13 cellular contexts compared by ENCODE assay signal in genomic region chr9:102587231-102587630, GRCh38.
DNase-seq lines count a peak whose midpoint lies in the region.
"Had no signal": no experiment of that assay in that cellular context is flagged by ENCODE, and none has a peak within 500 bp of the region (broad histone marks: within the 10 kb centered on the region; RNA-seq: fewer than 3 reads in every experiment).

No MANE protein-coding gene starts in this region.

- no peaks in the 10 kb centered on the region for H3K79me1 ChIP-seq in mesenchymal stem cell (replicated peaks; ENCODE audit: low read length, poor library complexity, severe bottlenecking)

- H4K91ac ChIP-seq in mesenchymal stem cell (ENCODE audit: low read length), result no peak overlapping the region

- no peak overlapping the region for H3K4me3 ChIP-seq in Karpas-422 (ENCODE audit: low read length)
- H3K4me3 ChIP-seq in mesenchymal stem cell (ENCODE audit: insufficient read depth in 1 of 2, low read depth in 1 of 2, low read length in 2 of 2), result no peak overlapping the region

- H3K36me3 ChIP-seq in Karpas-422 (ENCODE audit: insufficient read depth, low read length) (no peaks in the 10 kb centered on the region), mesenchymal stem cell (ENCODE audit: control insufficient read depth in 1 of 2, insufficient read depth in 2 of 2, low read depth in 1 of 2, low read length in 2 of 2) (no peaks in the 10 kb centered on the region)

- no peak overlapping the region for H3K23ac ChIP-seq in mesenchymal stem cell (ENCODE audit: low read length in 2 of 2)

- H2BK15ac ChIP-seq in mesenchymal stem cell (ENCODE audit: low read depth, poor library complexity, severe bottlenecking), result no peak overlapping the region

- H3K4me1 ChIP-seq in Karpas-422 (ENCODE audit: low read length), result no peaks in the 10 kb centered on the region
- H3K4me1 ChIP-seq in mesenchymal stem cell (ENCODE audit: control insufficient read depth, insufficient read depth, low read depth, low read length), result no peaks in the 10 kb centered on the region

- H2BK5ac ChIP-seq in mesenchymal stem cell (ENCODE audit: low read depth, low read length, poor library complexity, severe bottlenecking), result no peak overlapping the region

- H2BK120ac ChIP-seq in mesenchymal stem cell (ENCODE audit: low read depth, low read length), result no peak overlapping the region

- no peak overlapping the region for H3K4ac ChIP-seq in mesenchymal stem cell (ENCODE audit: low read depth in 1 of 2, low read length in 2 of 2)

- no peak overlapping the region for H3K14ac ChIP-seq in mesenchymal stem cell (ENCODE audit: low read length in 2 of 2)

- no peak overlapping the region for H4K8ac ChIP-seq in mesenchymal stem cell (ENCODE audit: low read length)

- H3K27me3 ChIP-seq in Karpas-422 (ENCODE audit: low read length) (no peaks in the 10 kb centered on the region), mesenchymal stem cell (ENCODE audit: control insufficient read depth in 1 of 2, insufficient read depth in 1 of 2, low read length in 2 of 2) (no peaks in the 10 kb centered on the region)

- H3K9me3 ChIP-seq in Karpas-422 (ENCODE audit: low read length) (peaks cover 22% of the 10 kb centered on the region), mesenchymal stem cell (ENCODE audit: control insufficient read depth, low read length) (no peaks in the 10 kb centered on the region)

- H3K4me2 ChIP-seq in Karpas-422 (ENCODE audit: low read depth, low read length, poor library complexity, severe bottlenecking), result peak overlapping the region; percentile 7
- no peak overlapping the region for H3K4me2 ChIP-seq in mesenchymal stem cell (ENCODE audit: low read length, poor library complexity, severe bottlenecking)

- no peaks in the 10 kb centered on the region for H4K20me1 ChIP-seq in Karpas-422 (ENCODE audit: insufficient read depth, low read depth, low read length)

- DNase-seq in DMS153 (lab: John Stamatoyannopoulos, UW), result peak; percentile 5
- no peak for DNase-seq in DMS153 treated with DMSO at 0.1 percent for 48 hours (lab: John Stamatoyannopoulos, UW; ENCODE audit: unreplicated experiment)
- no peak for DNase-seq in Karpas-422
- DNase-seq in NCI-H748 (lab: John Stamatoyannopoulos, UW; ENCODE audit: unreplicated experiment), result peak; percentile 90
- peak; percentile 10 to 70 for DNase-seq in SHP77 (lab: John Stamatoyannopoulos, UW)
- no peak for DNase-seq in HUDEP-2 (lab: John Stamatoyannopoulos, UW; ENCODE audit: unreplicated experiment in 76 of 76)
- no peak for DNase-seq in activated CD4-positive, CD25-positive, alpha-beta regulatory T cell (lab: John Stamatoyannopoulos, UW)
- DNase-seq in mesenchymal stem cell, result no peak
- DNase-seq: CD8-positive, alpha-beta T cell; NK-92 treated with Interleukin-12 subunit alpha and Interleukin-12 subunit beta, amount 100 ng/mL, for 24 hours; OCI-M1; T-helper 17 cell had no signal

- no peaks in the 10 kb centered on the region for H3K9me2 ChIP-seq in Karpas-422 (replicated peaks; ENCODE audit: insufficient read depth, low read length)

- H2BK12ac ChIP-seq in mesenchymal stem cell (ENCODE audit: low read length in 2 of 2), result no peak overlapping the region

- no peak overlapping the region for H2AK5ac ChIP-seq in mesenchymal stem cell (ENCODE audit: low read length, severe bottlenecking)

- H3K18ac ChIP-seq in mesenchymal stem cell (ENCODE audit: low read depth in 1 of 2, low read length in 2 of 2), result no peak overlapping the region

- no peak overlapping the region for H2AFZ ChIP-seq in Karpas-422 (ENCODE audit: low read length)
- H2AFZ ChIP-seq in mesenchymal stem cell (ENCODE audit: low read depth, low read length), result no peak overlapping the region

- H3K79me2 ChIP-seq in Karpas-422 (ENCODE audit: low read length), result no peaks in the 10 kb centered on the region

- H3K9ac ChIP-seq in Karpas-422 (ENCODE audit: low read length) (no peak overlapping the region), mesenchymal stem cell (ENCODE audit: low read length) (no peak overlapping the region)

- H3K27ac ChIP-seq in Karpas-422 (ENCODE audit: low read length) (no peak overlapping the region), mesenchymal stem cell (ENCODE audit: low read length, poor library complexity, severe bottlenecking) (no peak overlapping the region)
- H3K27ac ChIP-seq: 22Rv1 had no signal

- WGBS in mesenchymal stem cell, result 22% methylated on average over 2 of the region's 2 CpGs

Comparison
In these comparisons a context has a peak if more than half of its experiments do, and no peak if none do; other contexts are left out.
1. DNase-seq: peak in DMS153 (single experiment), NCI-H748 (single experiment) and SHP77 (2 of 2); none in DMS153 treated with DMSO at 0.1 percent for 48 hours (single experiment), Karpas-422 (single experiment), HUDEP-2 (0 of 76), activated CD4-positive, CD25-positive, alpha-beta regulatory T cell (0 of 4) and mesenchymal stem cell (single experiment).